ENCODE assay signal across 20 cellular contexts in genomic region chr4:102527695-102528094, GRCh38. TPM values are rescaled to one million over a fixed set of nuclear protein-coding genes. Genes with fewer than 3 reads are reported as not detected.
DNase-seq lines count a peak whose midpoint lies in the region; ATAC-seq and TF ChIP-seq lines count a peak whose summit lies in the region.
"Had no signal": no experiment of that assay in that cellular context is flagged by ENCODE, and none has a peak within 500 bp of the region (broad histone marks: within the 10 kb centered on the region; RNA-seq: fewer than 3 reads in every experiment).

No MANE protein-coding gene starts in this region.

- peaks cover 81% of the 10 kb centered on the region for H3K4me1 Mint-ChIP-seq in CD8-positive, alpha-beta T cell (ENCODE audit: low read depth)
- peaks cover 73% of the 10 kb centered on the region for H3K4me1 Mint-ChIP-seq in activated T-helper 2 cell treated with anti-CD3 and anti-CD28 coated beads, Interferon-gamma antibody, Interleukin-2, Interleukin-4, amounts not matched to agents 10 μg/mL and 5 μg/mL and 100 μg/mL, durations not matched to agents 14 hours and 24 hours and 36 hours (ENCODE audit: low read depth)
- H3K4me1 Mint-ChIP-seq in naive thymus-derived CD8-positive, alpha-beta T cell: peaks cover 34 to 91% (median 69%) of the 10 kb centered on the region in 4 donors

- H3K9me3 Mint-ChIP-seq in CD8-positive, alpha-beta T cell: no peaks in the 10 kb centered on the region
- H3K9me3 Mint-ChIP-seq in activated T-helper 2 cell treated with anti-CD3 and anti-CD28 coated beads, Interferon-gamma antibody, Interleukin-2, Interleukin-4, amounts not matched to agents 10 μg/mL and 5 μg/mL and 100 μg/mL, durations not matched to agents 14 hours and 24 hours and 36 hours: no peaks in the 10 kb centered on the region
- no peaks in the 10 kb centered on the region for H3K9me3 Mint-ChIP-seq in naive thymus-derived CD8-positive, alpha-beta T cell

- no peaks in the 10 kb centered on the region for H3K27me3 ChIP-seq in CD8-positive, alpha-beta T cell (ENCODE audit: insufficient read depth, low read length)
- H3K27me3 ChIP-seq: BLaER1, colonic mucosa, MG63 had no signal

- peaks cover 78% of the 10 kb centered on the region for H3K4me1 ChIP-seq in CD8-positive, alpha-beta T cell (ENCODE audit: insufficient read depth, low read length)
- H3K4me1 ChIP-seq: BLaER1, colonic mucosa had no signal

- H3K4me3 ChIP-seq in CD8-positive, alpha-beta T cell (ENCODE audit: low read depth, low read length): peak overlapping the region; percentile 36
- H3K4me3 ChIP-seq: BLaER1, colonic mucosa, MG63, thoracic aorta had no signal

- H3K36me3 ChIP-seq in CD8-positive, alpha-beta T cell (ENCODE audit: insufficient read depth, low read length): no peaks in the 10 kb centered on the region
- H3K36me3 ChIP-seq: colonic mucosa had no signal

- peak overlapping the region; percentile 36 for H3K27ac ChIP-seq in CD8-positive, alpha-beta T cell (ENCODE audit: low read depth, low read length)
- H3K27ac ChIP-seq: BLaER1, colonic mucosa, thoracic aorta had no signal

- H3K9me3 ChIP-seq in CD8-positive, alpha-beta T cell (ENCODE audit: low read length): no peaks in the 10 kb centered on the region
- H3K9me3 ChIP-seq: BLaER1, colonic mucosa, MG63, thoracic aorta had no signal

- H3K27ac Mint-ChIP-seq in CD8-positive, alpha-beta T cell: peak overlapping the region; percentile 88
- H3K27ac Mint-ChIP-seq in activated T-helper 2 cell treated with anti-CD3 and anti-CD28 coated beads, Interferon-gamma antibody, Interleukin-2, Interleukin-4, amounts not matched to agents 10 μg/mL and 5 μg/mL and 100 μg/mL, durations not matched to agents 14 hours and 24 hours and 36 hours: peak overlapping the region; percentile 80
- H3K27ac Mint-ChIP-seq in naive thymus-derived CD8-positive, alpha-beta T cell: peak overlapping the region; percentile 87 to 97 (median 92)

- intact Hi-C loops in CD8-positive, alpha-beta T cell (cut with DNase I, micrococcal nuclease): loop anchor here in 1 of 2 experiments (2.0 kb wide), 1 partner anchor 25 kb away; no protein-coding TSS in a partner anchor
- intact Hi-C loops in activated T-helper 2 cell treated with anti-CD3 and anti-CD28 coated beads, Interferon-gamma antibody, Interleukin-2, Interleukin-4, amounts not matched to agents 10 μg/mL and 5 μg/mL and 100 μg/mL, durations not matched to agents 14 hours and 24 hours and 36 hours (cut with micrococcal nuclease): loop anchor here (1.0 to 5.0 kb wide), 5 partner anchors 8 to 100 kb away; no protein-coding TSS in a partner anchor

- H3K27me3 Mint-ChIP-seq in CD8-positive, alpha-beta T cell (ENCODE audit: low read depth): no peaks in the 10 kb centered on the region
- no peaks in the 10 kb centered on the region for H3K27me3 Mint-ChIP-seq in activated T-helper 2 cell treated with anti-CD3 and anti-CD28 coated beads, Interferon-gamma antibody, Interleukin-2, Interleukin-4, amounts not matched to agents 10 μg/mL and 5 μg/mL and 100 μg/mL, durations not matched to agents 14 hours and 24 hours and 36 hours (ENCODE audit: low read depth)
- H3K27me3 Mint-ChIP-seq in naive thymus-derived CD8-positive, alpha-beta T cell: no peaks in the 10 kb centered on the region

- peaks cover 44% of the 10 kb centered on the region for H3K36me3 Mint-ChIP-seq in CD8-positive, alpha-beta T cell
- peaks cover 84% of the 10 kb centered on the region for H3K36me3 Mint-ChIP-seq in activated T-helper 2 cell treated with anti-CD3 and anti-CD28 coated beads, Interferon-gamma antibody, Interleukin-2, Interleukin-4, amounts not matched to agents 10 μg/mL and 5 μg/mL and 100 μg/mL, durations not matched to agents 14 hours and 24 hours and 36 hours (ENCODE audit: low read depth)
- H3K36me3 Mint-ChIP-seq in naive thymus-derived CD8-positive, alpha-beta T cell: peaks cover 10 to 45% (median 20%) of the 10 kb centered on the region in 3 donors

- POLR2A ChIA-PET in CD8-positive, alpha-beta T cell (lab: Charles Lee): interaction anchor here (0.9 to 1.5 kb wide), 5 partner anchors 8 to 300 kb away, joined by 3 to 9 read pairs (median 4); partner anchors contain the start of gene UBE2D3
- POLR2A ChIA-PET in naive thymus-derived CD8-positive, alpha-beta T cell (lab: Charles Lee): interaction anchor here (1.0 to 3.1 kb wide), 10 partner anchors 9 to 88 kb away, joined by 3 to 31 read pairs (median 4); partner anchors contain the start of gene NFKB1

- no peak for DNase-seq in CD8-positive, alpha-beta T cell
- DNase-seq in activated T-helper 2 cell treated with anti-CD3 and anti-CD28 coated beads, Interferon-gamma antibody, Interleukin-2, Interleukin-4, amounts not matched to agents 10 μg/mL and 5 μg/mL and 100 μg/mL, durations not matched to agents 14 hours and 24 hours and 36 hours (ENCODE audit: low spot score): no peak
- peak in 4 of 10 donors; percentile 8 to 70 (median 54) for DNase-seq in naive thymus-derived CD8-positive, alpha-beta T cell
- DNase-seq in NCI-H2227 treated with DMSO at 0.1 percent for 48 hours (lab: John Stamatoyannopoulos, UW) (no peak), SIG-M5 treated with dmso at 0.1 percent for 504 hours (lab: John Stamatoyannopoulos, UW; ENCODE audit: unreplicated experiment) (no peak)
- DNase-seq: colonic mucosa, DMS79, erythroblast, islet precursor cell, MG63, NCI-H187 treated with DMSO at 0.1 percent for 48 hours, NCI-H524, nucleus accumbens, right cardiac atrium had no signal

- CTCF ChIA-PET in CD8-positive, alpha-beta T cell (lab: Charles Lee): interaction anchor here (1.4 to 1.6 kb wide), 4 partner anchors 8 to 51 kb away, joined by 3 to 6 read pairs (median 4); partner anchors contain the start of gene NFKB1

- no peak for TF ChIP-seq CTCF in CD8-positive, alpha-beta T cell (IDR thresholded peaks at IDR 0.05)

- peak overlapping the region; percentile 73 for H3K4me3 Mint-ChIP-seq in CD8-positive, alpha-beta T cell
- H3K4me3 Mint-ChIP-seq in activated T-helper 2 cell treated with anti-CD3 and anti-CD28 coated beads, Interferon-gamma antibody, Interleukin-2, Interleukin-4, amounts not matched to agents 10 μg/mL and 5 μg/mL and 100 μg/mL, durations not matched to agents 14 hours and 24 hours and 36 hours (ENCODE audit: low read depth): peak overlapping the region; percentile 61
- H3K4me3 Mint-ChIP-seq in naive thymus-derived CD8-positive, alpha-beta T cell: peak overlapping the region; percentile 69 to 87 (median 80)

- peak; percentile 59 for ATAC-seq in CD8-positive, alpha-beta T cell
- peak; percentile 33 for ATAC-seq in HG03442 (IDR thresholded peaks at IDR 0.05; ENCODE audit: unreplicated experiment)
- ATAC-seq in naive thymus-derived CD8-positive, alpha-beta T cell: peak; percentile 70 to 86
- no peak for ATAC-seq in HG03457 (IDR thresholded peaks at IDR 0.05; ENCODE audit: unreplicated experiment)
- no peak for ATAC-seq in GM21619 (IDR thresholded peaks at IDR 0.05; ENCODE audit: unreplicated experiment)
- ATAC-seq: right cardiac atrium, SK-N-SH treated with all-trans-retinoic acid at 6 μM for 48 hours had no signal

RNA-seq across cellular contexts. Expression of gene NFKB1, which starts 26.5 kb away (rescaled TPM):
- 100 to 1,000 TPM; 278 to 289 TPM for total RNA-seq in CD8-positive, alpha-beta T cell
- total RNA-seq in activated T-helper 2 cell treated with anti-CD3 and anti-CD28 coated beads, Interferon-gamma antibody, Interleukin-2, Interleukin-4, amounts not matched to agents 10 μg/mL and 5 μg/mL and 100 μg/mL, durations not matched to agents 14 hours and 24 hours and 36 hours: 199 and 205 TPM in 2 replicates
- 100 to 1,000 TPM in 1 of 2 experiments, 10 to 100 TPM in 1; 91.5 to 101 TPM for total RNA-seq in naive thymus-derived CD8-positive, alpha-beta T cell
- polyA plus RNA-seq in naive thymus-derived CD8-positive, alpha-beta T cell: 10 to 100 TPM; 27.5 to 82.2 (median 32.4) TPM

Comparison
In these comparisons a context has a peak if more than half of its experiments do, and no peak if none do; other contexts are left out.
1. ATAC-seq: peak in CD8-positive, alpha-beta T cell (single experiment), HG03442 (single experiment) and naive thymus-derived CD8-positive, alpha-beta T cell (2 of 2); none in HG03457 (single experiment) and GM21619 (single experiment).
2. Peak in every context shown above with its lines, with median percentiles within 50 percentile points of each other: H3K27ac Mint-ChIP-seq and H3K4me3 Mint-ChIP-seq.